In the genomic region with DNA sequence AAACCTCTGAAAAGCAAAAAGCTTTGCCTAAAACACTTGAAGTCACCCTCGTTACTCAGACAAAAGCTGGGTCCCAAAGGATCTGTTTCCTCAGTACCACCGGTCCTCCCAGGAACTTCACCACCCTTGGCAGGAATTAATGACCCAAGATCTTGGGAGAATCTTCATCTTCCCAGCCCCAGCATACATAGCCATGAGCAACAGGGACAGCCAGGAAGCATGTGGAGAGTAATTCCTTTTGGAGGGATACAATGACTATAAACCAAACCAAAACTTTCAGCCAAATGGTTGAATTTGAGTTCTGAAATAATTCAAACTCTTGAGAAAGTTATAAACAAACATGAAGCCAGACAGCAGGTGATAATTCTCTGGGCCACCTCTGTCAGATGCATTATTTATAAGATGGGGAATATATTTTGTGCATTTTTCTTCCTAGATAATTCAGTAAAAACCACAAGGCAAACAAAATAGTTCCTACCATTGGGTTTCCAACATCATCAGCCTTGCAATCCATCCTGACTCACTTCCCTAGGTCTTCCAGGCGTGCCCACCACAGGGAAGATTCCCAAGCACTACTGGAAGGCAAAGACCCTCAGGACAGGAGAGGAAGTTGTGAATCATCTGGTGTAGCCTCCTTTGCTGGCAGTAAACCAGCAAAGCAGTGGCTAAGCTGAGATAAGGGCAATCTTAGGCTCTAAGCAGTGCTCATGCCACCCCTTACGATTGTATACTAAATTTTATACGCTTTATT, we compare ENCODE assay signal across 19 cellular contexts.
A peak's percentile ranks its signal among the peaks of the same experiment; 100 is the strongest.
DNase-seq lines count a peak whose midpoint lies in the region; FAIRE-seq and TF ChIP-seq lines count a peak whose summit lies in the region.
"Had no signal": no experiment of that assay in that cellular context is flagged by ENCODE, and none has a peak within 500 bp of the region (broad histone marks: within the 10 kb centered on the region; RNA-seq: fewer than 3 reads in every experiment).

No MANE protein-coding gene starts in this region.

- H3K27me3 ChIP-seq in endothelial cell of umbilical vein (ENCODE audit: control insufficient read depth in 2 of 2, insufficient read depth in 2 of 2, low read length in 2 of 2) (no peaks in the 10 kb centered on the region), prostate gland (replicated peaks; ENCODE audit: insufficient read depth) (no peaks in the 10 kb centered on the region)
- H3K27me3 ChIP-seq: BLaER1 treated with 17β-estradiol and CSF1 and Interleukin-3, amounts not matched to agents 10 nM and 100 nM; transverse colon had no signal

- H3K27ac ChIP-seq in RWPE1: no peak overlapping the region
- H3K27ac ChIP-seq in endothelial cell of umbilical vein (ENCODE audit: insufficient read depth, low read depth, low read length): no peak overlapping the region
- H3K27ac ChIP-seq in prostate gland: no peak overlapping the region
- H3K27ac ChIP-seq: BLaER1 treated with 17β-estradiol and CSF1 and Interleukin-3, amounts not matched to agents 10 nM and 100 nM; neutrophil; transverse colon had no signal

- no peaks in the 10 kb centered on the region for H3K9me1 ChIP-seq in endothelial cell of umbilical vein (replicated peaks; ENCODE audit: control insufficient read depth, extremely low read depth, insufficient read depth, low read length)

- H3K4me1 Mint-ChIP-seq in osteocyte (ENCODE audit: unreplicated experiment): peaks cover 30% of the 10 kb centered on the region

- H3K9ac ChIP-seq in endothelial cell of umbilical vein (replicated peaks; ENCODE audit: extremely low read depth, insufficient read depth, low read length): no peak overlapping the region
- H3K9ac ChIP-seq: BLaER1 treated with 17β-estradiol and CSF1 and Interleukin-3, amounts not matched to agents 10 nM and 100 nM had no signal

- no peak for TF ChIP-seq POLR2A in endothelial cell of umbilical vein (IDR thresholded peaks at IDR 0.05; ENCODE audit: low read depth, low read length)
- no peak for TF ChIP-seq POLR2A in prostate gland (IDR thresholded peaks at IDR 0.05)

- no peak for TF ChIP-seq CTCF in RWPE1 (conservative IDR thresholded peaks at IDR 0.05; ENCODE audit: low read depth)
- no peak for TF ChIP-seq CTCF in endothelial cell of umbilical vein (IDR thresholded peaks at IDR 0.05; ENCODE audit: extremely low read depth in 1 of 2, insufficient read depth in 1 of 2, low read depth in 1 of 2, low read length in 2 of 2)
- TF ChIP-seq CTCF in osteocyte (IDR thresholded peaks at IDR 0.05): no peak
- no peak for TF ChIP-seq CTCF in prostate gland (IDR thresholded peaks at IDR 0.05)
- no peak for TF ChIP-seq CTCF in D721Med (IDR thresholded peaks at IDR 0.05; ENCODE audit: insufficient read depth, missing control alignments)

- H3K36me3 ChIP-seq in endothelial cell of umbilical vein (ENCODE audit: control insufficient read depth in 2 of 2, extremely low read depth in 1 of 2, insufficient read depth in 2 of 2, low read length in 2 of 2): no peaks in the 10 kb centered on the region
- no peaks in the 10 kb centered on the region for H3K36me3 ChIP-seq in prostate gland
- H3K36me3 ChIP-seq: BLaER1 treated with 17β-estradiol and CSF1 and Interleukin-3, amounts not matched to agents 10 nM and 100 nM; neutrophil; transverse colon had no signal

- BruUV-seq in endothelial cell of umbilical vein (replicated peaks; lab: Mats Ljungman, UMichigan): no TSS peak

- no peak overlapping the region for H3K27ac Mint-ChIP-seq in osteocyte (ENCODE audit: unreplicated experiment)
- H3K27ac Mint-ChIP-seq: effector memory CD8-positive, alpha-beta T cell; WTC11 had no signal

- dilution Hi-C loops in endothelial cell of umbilical vein (cut with MboI; ENCODE audit: extremely low pct_ligation_motif_present, low sequenced_read_pairs): no loop called here

- H3K9me3 Mint-ChIP-seq in osteocyte (ENCODE audit: unreplicated experiment): no peaks in the 10 kb centered on the region
- H3K9me3 Mint-ChIP-seq: effector memory CD8-positive, alpha-beta T cell; WTC11 had no signal

- WGBS in prostate gland: 84% methylated on average over 5 of the region's 5 CpGs

- no peaks in the 10 kb centered on the region for H4K20me1 ChIP-seq in endothelial cell of umbilical vein (replicated peaks; ENCODE audit: control insufficient read depth, extremely low read depth, insufficient read depth, low read length)
- H4K20me1 ChIP-seq: BLaER1 treated with 17β-estradiol and CSF1 and Interleukin-3, amounts not matched to agents 10 nM and 100 nM had no signal

- peak; percentile 15 for DNase-seq in GM03348 (ENCODE audit: low spot score)
- peak; percentile 31 for DNase-seq in RWPE1 (ENCODE audit: low spot score)
- no peak for DNase-seq in endothelial cell of umbilical vein (ENCODE audit: low read depth, low spot score)
- DNase-seq in osteocyte (ENCODE audit: extremely low spot score, unreplicated experiment): peak; percentile 59
- no peak for DNase-seq in NOMO-1 (lab: John Stamatoyannopoulos, UW; ENCODE audit: unreplicated experiment in 2 of 2)
- DNase-seq in prostate gland (ENCODE audit: low spot score): no peak
- DNase-seq in NCI-H1105 (lab: John Stamatoyannopoulos, UW): no peak
- DNase-seq in D721Med (ENCODE audit: insufficient read length, low spot score): no peak
- DNase-seq: activated naive CD4-positive, alpha-beta T cell; DMS53; effector memory CD8-positive, alpha-beta T cell; midbrain; NCI-H187; NCI-H526 treated with DMSO at 0.1 percent for 48 hours; transverse colon had no signal

- H3K4me2 ChIP-seq in endothelial cell of umbilical vein (ENCODE audit: insufficient read depth, low read length): no peak overlapping the region
- H3K4me2 ChIP-seq: BLaER1 treated with 17β-estradiol and CSF1 and Interleukin-3, amounts not matched to agents 10 nM and 100 nM had no signal

- no peak overlapping the region for H3K4me3 ChIP-seq in endothelial cell of umbilical vein (replicated peaks in 1 of 3; ENCODE audit: insufficient read depth in 1 of 3, low read depth in 1 of 3, low read length in 3 of 3)
- no peak overlapping the region for H3K4me3 ChIP-seq in prostate gland
- H3K4me3 ChIP-seq: BLaER1 treated with 17β-estradiol and CSF1 and Interleukin-3, amounts not matched to agents 10 nM and 100 nM; transverse colon had no signal

- intact Hi-C loops in endothelial cell of umbilical vein (cut with micrococcal nuclease): no loop called here
- intact Hi-C loops in prostate gland (cut with DNase I): no loop called here

- no peak overlapping the region for H3K4me3 Mint-ChIP-seq in osteocyte (ENCODE audit: unreplicated experiment)
- H3K4me3 Mint-ChIP-seq: effector memory CD8-positive, alpha-beta T cell; WTC11 had no signal

- no peaks in the 10 kb centered on the region for H3K36me3 Mint-ChIP-seq in osteocyte (ENCODE audit: unreplicated experiment)
- H3K36me3 Mint-ChIP-seq: WTC11 had no signal

- CTCF ChIA-PET in RWPE1 (lab: Yijun Ruan, JAX) (no interaction called here), endothelial cell of umbilical vein (lab: Charles Lee) (interaction anchor here (1.0 kb wide), 1 partner anchor 11 kb away, joined by 3 read pairs; no protein-coding TSS in a partner anchor)

- POLR2A ChIA-PET in RWPE1 (lab: Yijun Ruan, JAX; ENCODE audit: low non-redundant PET) (no interaction called here), endothelial cell of umbilical vein (lab: Charles Lee) (no interaction called here)

- no peaks in the 10 kb centered on the region for H3K4me1 ChIP-seq in endothelial cell of umbilical vein (ENCODE audit: control insufficient read depth, extremely low read depth, insufficient read depth, low read length)
- H3K4me1 ChIP-seq in prostate gland (replicated peaks): no peaks in the 10 kb centered on the region
- H3K4me1 ChIP-seq: transverse colon had no signal

- peaks cover 4% of the 10 kb centered on the region for H3K27me3 Mint-ChIP-seq in osteocyte (ENCODE audit: unreplicated experiment)

- H3K9me3 ChIP-seq in endothelial cell of umbilical vein (replicated peaks; ENCODE audit: control insufficient read depth, insufficient read depth, low read length) (no peaks in the 10 kb centered on the region), prostate gland (no peaks in the 10 kb centered on the region)
- H3K9me3 ChIP-seq: BLaER1 treated with 17β-estradiol and CSF1 and Interleukin-3, amounts not matched to agents 10 nM and 100 nM; neutrophil; transverse colon had no signal

- no peaks in the 10 kb centered on the region for H3K79me2 ChIP-seq in endothelial cell of umbilical vein (ENCODE audit: control insufficient read depth, insufficient read depth, low read length)

- FAIRE-seq in endothelial cell of umbilical vein (lab: Jason Lieb, UNC) (no peak), D721Med (lab: Jason Lieb, UNC) (no peak)
- FAIRE-seq: islet of Langerhans had no signal

- H2AFZ ChIP-seq in endothelial cell of umbilical vein (ENCODE audit: low read depth, low read length): no peak overlapping the region

TF ChIP-seq in endothelial cell of umbilical vein, 7 proteins besides CTCF, POLR2A, EP300 and RAD21:
- TF ChIP-seq JUN (IDR thresholded peaks at IDR 0.05; ENCODE audit: borderline replicate concordance, insufficient read depth, insufficient read length, low read depth): no peak
- peak; percentile 46 for TF ChIP-seq FOS (IDR thresholded peaks at IDR 0.05; ENCODE audit: borderline replicate concordance, insufficient read depth, low read length)

Comparison
In these comparisons a context has a peak if more than half of its experiments do, and no peak if none do; other contexts are left out.
1. DNase-seq: peak in GM03348 (single experiment), RWPE1 (single experiment) and osteocyte (single experiment); none in endothelial cell of umbilical vein (single experiment), NOMO-1 (0 of 2), prostate gland (single experiment), NCI-H1105 (single experiment) and D721Med (single experiment).